8 cellular contexts compared by ENCODE assay signal in genomic region chr6:5030596-5031136, GRCh38. TPM values are rescaled to one million over a fixed set of nuclear protein-coding genes. Genes with fewer than 3 reads are reported as not detected.
DNase-seq lines count a peak whose midpoint lies in the region; ATAC-seq and TF ChIP-seq lines count a peak whose summit lies in the region.

No MANE protein-coding gene starts in this region.

- H3K9me3 Mint-ChIP-seq in mesothelial cell of epicardium = no peaks in the 10 kb centered on the region

- no peaks in the 10 kb centered on the region for H3K36me3 Mint-ChIP-seq in mesothelial cell of epicardium

- peak; percentile 69 for TF ChIP-seq CTCF in mesothelial cell of epicardium (IDR thresholded peaks at IDR 0.05; ENCODE audit: unreplicated experiment)

- no peaks in the 10 kb centered on the region for H3K27me3 Mint-ChIP-seq in mesothelial cell of epicardium (ENCODE audit: low read depth)

- peak overlapping the region; percentile 30 for H3K27ac Mint-ChIP-seq in mesothelial cell of epicardium

- H3K4me1 Mint-ChIP-seq in mesothelial cell of epicardium = peaks cover 43% of the 10 kb centered on the region

- peak; percentile 93 for ATAC-seq in GM19351 (IDR thresholded peaks at IDR 0.05; ENCODE audit: unreplicated experiment)
- peak; percentile 85 for ATAC-seq in HG03460 (IDR thresholded peaks at IDR 0.05; ENCODE audit: unreplicated experiment)

- no peak overlapping the region for H3K4me3 Mint-ChIP-seq in mesothelial cell of epicardium

- DNase-seq in CD1c-positive myeloid dendritic cell (ENCODE audit: extremely low spot score) = peak; percentile 87
- DNase-seq in NCI-H69 (lab: John Stamatoyannopoulos, UW) = peak; percentile 92
- DNase-seq in activated CD4-positive, alpha-beta T cell treated with anti-CD3 and anti-CD28 coated beads, Interleukin-2, amount 50 U/mL, for 48 hours = peak; percentile 84 to 90
- DNase-seq in effector CD4-positive, alpha-beta T cell = peak; percentile 55
- DNase-seq in mesothelial cell of epicardium (ENCODE audit: low spot score in 2 of 2, unreplicated experiment in 2 of 2) = peak; percentile 48 to 78
- DNase-seq in stimulated activated CD8-positive, alpha-beta memory T cell treated with anti-CD3 and anti-CD28 coated beads, Interleukin-7, amount 100 ng/mL, for 1 hour (ENCODE audit: low read depth in 2 of 2) = peak; percentile 27 to 44

RNA-seq across cellular contexts. Expression of gene RPP40, which starts 26.8 kb away (rescaled TPM):
- 6.8 to 7.2 TPM (median 6.9 TPM) in 3 replicates for total RNA-seq in mesothelial cell of epicardium

RNA-seq across cellular contexts. Expression of gene PPP1R3G, which starts 54.5 kb away (rescaled TPM):
- 1.1 to 1.3 TPM (median 1.2 TPM) in 3 replicates for total RNA-seq in mesothelial cell of epicardium

Comparison
In these comparisons a context has a peak if more than half of its experiments do, and no peak if none do; other contexts are left out.
1. Peak in every context shown above with its lines: DNase-seq and ATAC-seq.
2. DNase-seq: peak in every context shown above with its lines; median percentile 92 in NCI-H69; 87 in CD1c-positive myeloid dendritic cell; 87 in activated CD4-positive, alpha-beta T cell treated with anti-CD3 and anti-CD28 coated beads, Interleukin-2, amount 50 U/mL, for 48 hours; 63 in mesothelial cell of epicardium; 55 in effector CD4-positive, alpha-beta T cell; 36 in stimulated activated CD8-positive, alpha-beta memory T cell treated with anti-CD3 and anti-CD28 coated beads, Interleukin-7, amount 100 ng/mL, for 1 hour.